Comparison of ENCODE assay signal across 1 cellular context in genomic region chr22:38465673-38466490, GRCh38.
TF ChIP-seq lines count a peak whose summit lies in the region.

No MANE protein-coding gene starts in this region.

TF ChIP-seq in Ishikawa, 13 proteins besides CTCF, POLR2A, EP300 and RAD21:
- TF ChIP-seq NFIC (IDR thresholded peaks at IDR 0.05), result no peak
- TF ChIP-seq, protein P1, sequence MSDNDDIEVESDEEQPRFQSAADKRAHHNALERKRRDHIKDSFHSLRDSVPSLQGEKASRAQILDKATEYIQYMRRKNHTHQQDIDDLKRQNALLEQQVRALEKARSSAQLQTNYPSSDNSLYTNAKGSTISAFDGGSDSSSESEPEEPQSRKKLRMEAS (IDR thresholded peaks at IDR 0.05), result peak; percentile 91
- 0 out of 2 replicates have a peak, but pooled peaks have one; percentile 15 for TF ChIP-seq ZBTB7A (IDR thresholded peaks at IDR 0.05; ENCODE audit: low read depth)
